ENCODE assay signal across 20 cellular contexts in the genomic region with DNA sequence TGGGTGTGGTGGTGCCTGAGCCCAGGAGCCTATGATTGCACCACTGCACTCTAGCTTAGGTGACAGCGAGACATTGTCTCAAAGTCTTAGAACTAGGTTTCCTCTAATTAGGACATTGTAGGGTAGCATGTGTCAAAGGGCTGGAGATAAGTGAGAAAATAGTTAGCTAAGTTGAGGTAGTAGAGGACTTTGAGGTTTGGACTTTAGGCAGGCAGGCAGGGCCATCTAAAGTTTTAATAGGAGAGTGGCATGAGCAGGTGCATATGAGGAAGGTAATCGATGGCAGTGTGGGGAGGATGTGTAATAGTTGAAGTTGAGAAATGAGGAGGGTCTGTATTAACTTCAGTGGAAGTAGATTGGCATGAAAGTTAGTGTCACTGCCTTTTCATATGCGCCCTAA.
"Had no signal": no experiment of that assay in that cellular context is flagged by ENCODE, and none has a peak within 500 bp of the region (broad histone marks: within the 10 kb centered on the region; RNA-seq: fewer than 3 reads in every experiment).

No MANE protein-coding gene starts in this region.

- H3K27me3 ChIP-seq: cardiac muscle cell, sigmoid colon, spleen, upper lobe of right lung had no signal

- H3K9me3 ChIP-seq: sigmoid colon, spleen, thoracic aorta, upper lobe of right lung had no signal

- H3K9me3 Mint-ChIP-seq: activated CD4-positive, alpha-beta T cell treated with anti-CD3 and anti-CD28 coated beads, Interleukin-2, amount 10 ng/mL, durations not matched to agents 7 days and 5 days; activated naive CD4-positive, alpha-beta T cell treated with anti-CD3 and anti-CD28 coated beads, Interleukin-2, amount 10 ng/mL, durations not matched to agents 7 days and 5 days; activated T-cell treated with anti-CD3 and anti-CD28 coated beads, Interleukin-2, amount 50 U/mL, for 4 hours; dendritic cell treated with granulocyte-macrophage colony-stimulating factor and Interleukin-4, amounts not matched to agents 40 ng/mL and 50 ng/mL, for 4 days; stimulated activated naive B cell treated with anti-CD40 and anti-IgM and Interleukin-4, amounts not matched to agents 10 μg/mL and 1 μg/mL and 100 μg/mL, for 72 hours had no signal

- H3K27ac Mint-ChIP-seq: activated CD4-positive, alpha-beta T cell treated with anti-CD3 and anti-CD28 coated beads, Interleukin-2, amount 10 ng/mL, durations not matched to agents 7 days and 5 days; activated CD8-positive, alpha-beta T cell treated with anti-CD3 and anti-CD28 coated beads, Interleukin-2, amount 10 ng/mL, durations not matched to agents 7 days and 5 days; activated naive CD4-positive, alpha-beta T cell treated with anti-CD3 and anti-CD28 coated beads, Interleukin-2, amount 10 ng/mL, durations not matched to agents 7 days and 5 days; dendritic cell treated with granulocyte-macrophage colony-stimulating factor and Interleukin-4, amounts not matched to agents 40 ng/mL and 50 ng/mL, for 4 days; stimulated activated naive B cell treated with anti-CD40 and anti-IgM and Interleukin-4, amounts not matched to agents 10 μg/mL and 1 μg/mL and 100 μg/mL, for 72 hours had no signal

- H3K27me3 Mint-ChIP-seq: activated CD4-positive, alpha-beta T cell treated with anti-CD3 and anti-CD28 coated beads, Interleukin-2, amount 10 ng/mL, durations not matched to agents 7 days and 5 days; activated naive CD4-positive, alpha-beta T cell treated with anti-CD3 and anti-CD28 coated beads, Interleukin-2, amount 10 ng/mL, durations not matched to agents 7 days and 5 days; dendritic cell treated with granulocyte-macrophage colony-stimulating factor and Interleukin-4, amounts not matched to agents 40 ng/mL and 50 ng/mL, for 4 days; stimulated activated naive B cell treated with anti-CD40 and anti-IgM and Interleukin-4, amounts not matched to agents 10 μg/mL and 1 μg/mL and 100 μg/mL, for 72 hours had no signal

- H3K27ac ChIP-seq: cardiac muscle cell, sigmoid colon, thoracic aorta, upper lobe of right lung had no signal

- ATAC-seq: activated CD4-positive, CD25-positive, alpha-beta regulatory T cell treated with anti-CD3 and anti-CD28 coated beads, Interleukin-2, amount 50 U/mL, for 24 hours; activated CD8-positive, alpha-beta T cell treated with anti-CD3 and anti-CD28 coated beads, Interleukin-2, amount 10 ng/mL, durations not matched to agents 7 days and 5 days; activated T-cell treated with anti-CD3 and anti-CD28 coated beads, Interleukin-2, amount 50 U/mL, for 4 hours; left cardiac atrium; stimulated activated naive B cell treated with anti-CD40 and anti-IgM and Interleukin-4, amounts not matched to agents 10 μg/mL and 1 μg/mL and 100 μg/mL, for 72 hours; upper lobe of right lung had no signal

- DNase-seq: activated CD4-positive, alpha-beta T cell treated with anti-CD3 and anti-CD28 coated beads, Interleukin-2, amount 10 ng/mL, durations not matched to agents 7 days and 5 days; activated CD8-positive, alpha-beta T cell treated with anti-CD3 and anti-CD28 coated beads, Interleukin-2, amount 10 ng/mL, durations not matched to agents 7 days and 5 days; activated effector memory CD4-positive, alpha-beta T cell treated with Interleukin-2 at 50 U/mL for 16 hours; activated naive CD4-positive, alpha-beta T cell treated with anti-CD3 and anti-CD28 coated beads, Interleukin-2, amount 10 ng/mL, durations not matched to agents 7 days and 5 days; activated T-cell treated with anti-CD3 and anti-CD28 coated beads, Interleukin-2, amount 50 U/mL, for 4 hours; amniotic stem cell; effector memory CD4-positive, alpha-beta T cell; left cardiac atrium; midbrain; nucleus accumbens; sigmoid colon; spleen; stimulated activated CD4-positive, alpha-beta T cell treated with anti-CD3 and anti-CD28 coated beads, Interleukin-4, amount 100 ng/mL, for 4 hours; stimulated activated naive B cell treated with anti-CD40 and anti-IgM and Interleukin-4, amounts not matched to agents 10 μg/mL and 1 μg/mL and 100 μg/mL, for 72 hours; upper lobe of right lung had no signal

- H3K4me3 Mint-ChIP-seq: activated CD4-positive, alpha-beta T cell treated with anti-CD3 and anti-CD28 coated beads, Interleukin-2, amount 10 ng/mL, durations not matched to agents 7 days and 5 days; activated CD8-positive, alpha-beta T cell treated with anti-CD3 and anti-CD28 coated beads, Interleukin-2, amount 10 ng/mL, durations not matched to agents 7 days and 5 days; activated naive CD4-positive, alpha-beta T cell treated with anti-CD3 and anti-CD28 coated beads, Interleukin-2, amount 10 ng/mL, durations not matched to agents 7 days and 5 days; activated T-cell treated with anti-CD3 and anti-CD28 coated beads, Interleukin-2, amount 50 U/mL, for 4 hours; dendritic cell treated with granulocyte-macrophage colony-stimulating factor and Interleukin-4, amounts not matched to agents 40 ng/mL and 50 ng/mL, for 4 days; stimulated activated naive B cell treated with anti-CD40 and anti-IgM and Interleukin-4, amounts not matched to agents 10 μg/mL and 1 μg/mL and 100 μg/mL, for 72 hours had no signal

- H3K4me3 ChIP-seq: cardiac muscle cell, lung, sigmoid colon, spleen, thoracic aorta, upper lobe of right lung had no signal
